Comparison of ENCODE assay signal across 9 cellular contexts in genomic region chr11:13152736-13153541, GRCh38.
DNase-seq lines count a peak whose midpoint lies in the region; ATAC-seq, FAIRE-seq and TF ChIP-seq lines count a peak whose summit lies in the region.
"Had no signal": no experiment of that assay in that cellular context is flagged by ENCODE, and none has a peak within 500 bp of the region (broad histone marks: within the 10 kb centered on the region; RNA-seq: fewer than 3 reads in every experiment).

No MANE protein-coding gene starts in this region.

- H3K4me1 ChIP-seq in H1 (replicated peaks in 1 of 4; ENCODE audit: control insufficient read depth in 3 of 4, insufficient read depth in 4 of 4, low read length in 3 of 4) = no peaks in the 10 kb centered on the region
- no peaks in the 10 kb centered on the region for H3K4me1 ChIP-seq in effector memory CD4-positive, alpha-beta T cell (ENCODE audit: control insufficient read depth, insufficient read depth, low read length, poor library complexity, severe bottlenecking)

- H3K9ac ChIP-seq in H1 (replicated peaks in 1 of 4; ENCODE audit: extremely low read depth in 1 of 4, low read depth in 3 of 4, low read length in 3 of 4) = no peak overlapping the region

- no peak overlapping the region for H3K23ac ChIP-seq in H1 (ENCODE audit: insufficient read length)

- H3K4ac ChIP-seq in H1 (replicated peaks; ENCODE audit: insufficient read length, low read depth, low read length) = no peak overlapping the region

- no peak overlapping the region for H2BK120ac ChIP-seq in H1 (replicated peaks; ENCODE audit: low read depth, low read length)

- H2BK12ac ChIP-seq in H1 (ENCODE audit: low read depth, low read length) = no peak overlapping the region

- TF ChIP-seq CTCF in H1 (IDR thresholded peaks at IDR 0.05; ENCODE audit: control extremely low read depth in 1 of 3, insufficient read depth in 1 of 3, low read depth in 1 of 3, low read length in 3 of 3) = peak in 2 of 3 experiments; percentile 37 to 45; a peak in 2 of 4 replicates
- TF ChIP-seq CTCF in nephron progenitor cell (IDR thresholded peaks at IDR 0.05) = peak; percentile 37

- no peaks in the 10 kb centered on the region for H3K79me1 ChIP-seq in H1 (ENCODE audit: low read depth, low read length)

- no peak for TF ChIP-seq EP300 in H1 (IDR thresholded peaks at IDR 0.05; ENCODE audit: borderline replicate concordance in 1 of 2, low read depth in 2 of 2, low read length in 2 of 2)

- no peak for ATAC-seq in HG03097 (IDR thresholded peaks at IDR 0.05; ENCODE audit: low FRiP score, unreplicated experiment)
- ATAC-seq: stimulated activated naive B cell treated with anti-CD40 and anti-IgM and Interleukin-4, amounts not matched to agents 10 μg/mL and 1 μg/mL and 100 μg/mL, for 72 hours had no signal

- no peak for TF ChIP-seq POLR2A in H1 (IDR thresholded peaks at IDR 0.05; ENCODE audit: control extremely low read depth in 1 of 2, low read depth in 2 of 2, low read length in 2 of 2)

- no peak overlapping the region for H3K14ac ChIP-seq in H1 (ENCODE audit: insufficient read length)

- H2BK5ac ChIP-seq in H1 (ENCODE audit: low read depth, low read length) = no peak overlapping the region

- CTCF ChIA-PET in H1 (lab: Charles Lee; ENCODE audit: partially characterized antibody) = interaction anchor here (0.6 to 11.3 kb wide), 24 partner anchors 10 to 1992 kb away, joined by 3 to 158 read pairs (median 4); no protein-coding TSS in a partner anchor

- no peak overlapping the region for H3K18ac ChIP-seq in H1 (ENCODE audit: extremely low read depth, low read length)

- no peaks in the 10 kb centered on the region for H3K36me3 Mint-ChIP-seq in nephron progenitor cell (ENCODE audit: low read depth)
- H3K36me3 Mint-ChIP-seq: stimulated activated naive B cell treated with anti-CD40 and anti-IgM and Interleukin-4, amounts not matched to agents 10 μg/mL and 1 μg/mL and 100 μg/mL, for 72 hours had no signal

- no peak overlapping the region for H2AFZ ChIP-seq in H1 (ENCODE audit: low read length)

- H4K8ac ChIP-seq in H1 (ENCODE audit: extremely low read depth, insufficient read depth, low read length) = no peak overlapping the region

- no peak overlapping the region for H3K4me3 ChIP-seq in H1 (ENCODE audit: extremely low read depth in 1 of 4, insufficient read depth in 2 of 4, low read depth in 3 of 4, low read length in 4 of 4)
- H3K4me3 ChIP-seq in effector memory CD4-positive, alpha-beta T cell (ENCODE audit: insufficient read depth, low read depth, low read length, poor library complexity, severe bottlenecking) = no peak overlapping the region

- POLR2A ChIA-PET in H1 (lab: Charles Lee; ENCODE audit: partially characterized antibody) = no interaction called here

- no peak overlapping the region for H3K27ac Mint-ChIP-seq in nephron progenitor cell
- H3K27ac Mint-ChIP-seq: stimulated activated naive B cell treated with anti-CD40 and anti-IgM and Interleukin-4, amounts not matched to agents 10 μg/mL and 1 μg/mL and 100 μg/mL, for 72 hours had no signal

- no peak overlapping the region for H4K91ac ChIP-seq in H1 (replicated peaks; ENCODE audit: insufficient read length, low read length)

- no peak overlapping the region for H3K4me3 Mint-ChIP-seq in nephron progenitor cell
- H3K4me3 Mint-ChIP-seq: stimulated activated naive B cell treated with anti-CD40 and anti-IgM and Interleukin-4, amounts not matched to agents 10 μg/mL and 1 μg/mL and 100 μg/mL, for 72 hours had no signal

- H3K4me1 Mint-ChIP-seq in nephron progenitor cell = no peaks in the 10 kb centered on the region

- H4K20me1 ChIP-seq in H1 (replicated peaks in 1 of 2; ENCODE audit: control insufficient read depth in 1 of 2, insufficient read depth in 2 of 2, low read length in 2 of 2) = no peaks in the 10 kb centered on the region

- FAIRE-seq in H1 (lab: Jason Lieb, UNC) = no peak

- no peak overlapping the region for H3K27ac ChIP-seq in H1 (ENCODE audit: low read depth, low read length)
- no peak overlapping the region for H3K27ac ChIP-seq in effector memory CD4-positive, alpha-beta T cell (ENCODE audit: insufficient read depth, low read length, poor library complexity, severe bottlenecking)

- no peaks in the 10 kb centered on the region; a peak in 1 of 4 replicates for H3K9me3 ChIP-seq in H1 (ENCODE audit: insufficient read depth in 2 of 2, low read depth in 1 of 2, low read length in 1 of 2)
- H3K9me3 ChIP-seq in effector memory CD4-positive, alpha-beta T cell (ENCODE audit: control insufficient read depth, low read length) = no peaks in the 10 kb centered on the region

- H3K36me3 ChIP-seq in H1 (ENCODE audit: control insufficient read depth in 2 of 4, insufficient read depth in 4 of 4, low read length in 3 of 4) = no peaks in the 10 kb centered on the region
- H3K36me3 ChIP-seq in effector memory CD4-positive, alpha-beta T cell (ENCODE audit: control insufficient read depth, insufficient read depth, low read length) = no peaks in the 10 kb centered on the region

- H3K27me3 ChIP-seq in H1 (replicated peaks in 1 of 4; ENCODE audit: control insufficient read depth in 3 of 4, extremely low read depth in 1 of 4, insufficient read depth in 3 of 4, low read length in 3 of 4) = no peaks in the 10 kb centered on the region
- H3K27me3 ChIP-seq in effector memory CD4-positive, alpha-beta T cell (replicated peaks; ENCODE audit: control insufficient read depth, insufficient read depth, low read length, poor library complexity, severe bottlenecking) = peaks cover 3% of the 10 kb centered on the region

- no peak overlapping the region for H4K5ac ChIP-seq in H1 (ENCODE audit: insufficient read length, low read depth, low read length)

- no peaks in the 10 kb centered on the region for H3K23me2 ChIP-seq in H1 (ENCODE audit: low read depth, low read length)

- no peak overlapping the region for H2BK20ac ChIP-seq in H1 (ENCODE audit: low read length)

- DNase-seq in ELR (ENCODE audit: low read depth) = peak; percentile 63
- DNase-seq in NCI-H2029 (lab: John Stamatoyannopoulos, UW) = peak; percentile 12
- DNase-seq in H1 (ENCODE audit: low read depth in 1 of 2, low spot score in 2 of 2) = no peak
- no peak for DNase-seq in nephron progenitor cell
- no peak for DNase-seq in effector memory CD4-positive, alpha-beta T cell
- no peak for DNase-seq in mucosa of gallbladder (ENCODE audit: low spot score)
- DNase-seq in activated gamma-delta T cell treated with Interleukin-2 at 50 U/mL for 16 hours = no peak
- DNase-seq: stimulated activated naive B cell treated with anti-CD40 and anti-IgM and Interleukin-4, amounts not matched to agents 10 μg/mL and 1 μg/mL and 100 μg/mL, for 72 hours had no signal

- no peaks in the 10 kb centered on the region for H3K79me2 ChIP-seq in H1 (ENCODE audit: control insufficient read depth in 1 of 2, insufficient read depth in 2 of 2, low read length in 2 of 2)

- no peak overlapping the region for H2AK5ac ChIP-seq in H1 (ENCODE audit: low read depth, low read length)

- H3K4me2 ChIP-seq in H1 (ENCODE audit: insufficient read depth in 1 of 2, low read depth in 2 of 2, low read length in 2 of 2) = no peak overlapping the region

- peaks cover 30% of the 10 kb centered on the region for H3K9me3 Mint-ChIP-seq in nephron progenitor cell

- TF ChIP-seq RAD21 in H1 (IDR thresholded peaks at IDR 0.05 in 1 of 2, conservative IDR thresholded peaks at IDR 0.05 in 1 of 2; ENCODE audit: low read depth in 2 of 2, low read length in 2 of 2) = peak; percentile 64 to 68

- H3K27me3 Mint-ChIP-seq in nephron progenitor cell (ENCODE audit: low read depth, poor library complexity) = peaks cover 17% of the 10 kb centered on the region

- no peak overlapping the region for H3K56ac ChIP-seq in H1 (replicated peaks; ENCODE audit: insufficient read length, low read depth, low read length)

- WGBS in H1 (ENCODE audit: extremely low coverage in 1 of 2, insufficient coverage in 1 of 2, insufficient read length in 1 of 2, insufficient replicate concordance in 2 of 2, low coverage in 1 of 2, low lambda C conversion rate in 2 of 2, missing lambda C conversion rate in 1 of 2), 2 experiments = 86% methylated on average over 2 of the region's 2 CpGs; no CpG with 5 or more reads in 1 of the 2 experiments

- H2BK15ac ChIP-seq in H1 (ENCODE audit: low read length) = no peak overlapping the region

TF ChIP-seq in H1, 55 proteins besides CTCF, POLR2A, EP300 and RAD21:
- TF ChIP-seq E2F6 (IDR thresholded peaks at IDR 0.05) (no peak), PHF8 (conservative IDR thresholded peaks at IDR 0.05; ENCODE audit: low read depth, low read length) (no peak), ASH2L (IDR thresholded peaks at IDR 0.05; ENCODE audit: low read length) (no peak), SUZ12 (IDR thresholded peaks at IDR 0.05; ENCODE audit: low read length) (no peak), ZNF274 (IDR thresholded peaks at IDR 0.05; ENCODE audit: borderline replicate concordance, extremely low read depth, low read length) (no peak), BACH1 (IDR thresholded peaks at IDR 0.05; ENCODE audit: low read length) (no peak), RBBP5 (IDR thresholded peaks at IDR 0.05; ENCODE audit: borderline replicate concordance, low read depth, low read length) (no peak), TEAD4 (IDR thresholded peaks at IDR 0.05; ENCODE audit: low read depth, low read length) (no peak), BRCA1 (IDR thresholded peaks at IDR 0.05; ENCODE audit: low read depth, low read length) (no peak), TCF12 (IDR thresholded peaks at IDR 0.05; ENCODE audit: low read depth, low read length) (no peak)

Comparison
In these comparisons a context has a peak if more than half of its experiments do, and no peak if none do; other contexts are left out.
1. DNase-seq: peak in ELR (single experiment) and NCI-H2029 (single experiment); none in H1 (0 of 2), nephron progenitor cell (single experiment), effector memory CD4-positive, alpha-beta T cell (0 of 3), mucosa of gallbladder (single experiment) and activated gamma-delta T cell treated with Interleukin-2 at 50 U/mL for 16 hours (single experiment).